11 cellular contexts compared by ENCODE assay signal in the genomic region with DNA sequence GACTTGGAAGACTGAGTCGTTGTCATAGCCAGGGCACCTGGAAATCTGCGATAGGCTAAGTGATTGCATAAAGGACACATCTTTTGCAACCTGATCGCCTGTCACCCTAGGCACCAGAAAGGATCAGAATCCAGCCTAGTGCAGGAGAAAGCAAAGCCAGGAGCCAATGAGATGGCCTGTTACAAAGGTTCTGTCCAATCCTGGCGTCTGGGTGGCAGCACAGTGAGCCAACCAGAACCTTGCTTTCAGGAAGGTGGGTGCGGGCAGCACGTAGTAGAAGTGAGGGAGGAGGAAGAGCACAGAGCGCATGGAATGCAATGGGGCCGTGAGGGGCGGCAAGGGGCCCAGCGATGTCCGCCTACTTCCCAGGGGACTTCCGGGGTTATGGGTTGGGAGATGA.
A peak's percentile ranks its signal among the peaks of the same experiment; 100 is the strongest.
DNase-seq lines count a peak whose midpoint lies in the region; ATAC-seq and TF ChIP-seq lines count a peak whose summit lies in the region.
"Had no signal": no experiment of that assay in that cellular context is flagged by ENCODE, and none has a peak within 500 bp of the region (broad histone marks: within the 10 kb centered on the region; RNA-seq: fewer than 3 reads in every experiment).

No MANE protein-coding gene starts in this region.

- H3K9me3 Mint-ChIP-seq in activated CD4-positive, alpha-beta T cell treated with anti-CD3 and anti-CD28 coated beads, Interleukin-2, amount 10 ng/mL, durations not matched to agents 7 days and 5 days = no peaks in the 10 kb centered on the region
- no peaks in the 10 kb centered on the region for H3K9me3 Mint-ChIP-seq in activated B cell treated with CpG ODN at 0.5 μM for 24 hours
- H3K9me3 Mint-ChIP-seq in memory B cell = no peaks in the 10 kb centered on the region
- H3K9me3 Mint-ChIP-seq in CD14-positive monocyte = peaks cover 0 to 3% (median 0%) of the 10 kb centered on the region in 7 donors
- H3K9me3 Mint-ChIP-seq: activated naive CD8-positive, alpha-beta T cell treated with anti-CD3 and anti-CD28 coated beads, Interleukin-2, amount 10 ng/mL, durations not matched to agents 7 days and 5 days had no signal

- DNase-seq in activated CD4-positive, alpha-beta T cell treated with anti-CD3 and anti-CD28 coated beads, Interleukin-2, amount 10 ng/mL, durations not matched to agents 7 days and 5 days = no peak
- DNase-seq in activated CD4-positive, alpha-beta T cell treated with anti-CD3 and anti-CD28 coated beads for 48 hours = no peak
- no peak for DNase-seq in activated B cell treated with CpG ODN at 0.5 μM for 24 hours
- DNase-seq in memory B cell (ENCODE audit: low spot score in 2 of 2) = no peak
- DNase-seq in SW480 (ENCODE audit: low spot score) = no peak
- DNase-seq in CD14-positive monocyte (ENCODE audit: low spot score) = no peak
- DNase-seq: activated naive CD8-positive, alpha-beta T cell treated with anti-CD3 and anti-CD28 coated beads, Interleukin-2, amount 10 ng/mL, durations not matched to agents 7 days and 5 days; NCI-H1105; NCI-H510A had no signal

- peak; percentile 58 for ATAC-seq in HG02884 (IDR thresholded peaks at IDR 0.05; ENCODE audit: unreplicated experiment)
- ATAC-seq in activated B cell treated with CpG ODN at 0.5 μM for 24 hours (ENCODE audit: low read depth) = peak; percentile 31
- ATAC-seq in memory B cell (ENCODE audit: low read depth) = peak; percentile 76
- ATAC-seq in HG02840 (IDR thresholded peaks at IDR 0.05; ENCODE audit: low FRiP score, unreplicated experiment) = no peak

- peak overlapping the region; percentile 73 for H3K27ac Mint-ChIP-seq in activated CD4-positive, alpha-beta T cell treated with anti-CD3 and anti-CD28 coated beads, Interleukin-2, amount 10 ng/mL, durations not matched to agents 7 days and 5 days
- H3K27ac Mint-ChIP-seq in activated B cell treated with CpG ODN at 0.5 μM for 24 hours (no peak overlapping the region), memory B cell (peak overlapping the region; percentile 69), CD14-positive monocyte (no peak overlapping the region)
- H3K27ac Mint-ChIP-seq: activated naive CD8-positive, alpha-beta T cell treated with anti-CD3 and anti-CD28 coated beads, Interleukin-2, amount 10 ng/mL, durations not matched to agents 7 days and 5 days had no signal

- peaks cover 7% of the 10 kb centered on the region for H3K27me3 Mint-ChIP-seq in activated CD4-positive, alpha-beta T cell treated with anti-CD3 and anti-CD28 coated beads, Interleukin-2, amount 10 ng/mL, durations not matched to agents 7 days and 5 days
- peaks cover 4% of the 10 kb centered on the region for H3K27me3 Mint-ChIP-seq in activated B cell treated with CpG ODN at 0.5 μM for 24 hours
- H3K27me3 Mint-ChIP-seq in memory B cell = peaks cover 11% of the 10 kb centered on the region
- H3K27me3 Mint-ChIP-seq in CD14-positive monocyte (ENCODE audit: low read depth in 3 of 3) = peaks cover 0 to 9% (median 3%) of the 10 kb centered on the region in 3 donors

- CTCF ChIA-PET in activated CD4-positive, alpha-beta T cell treated with anti-CD3 and anti-CD28 coated beads, Interleukin-2, amount 10 ng/mL, durations not matched to agents 7 days and 5 days (lab: Charles Lee) = interaction anchor here (0.7 kb wide), 1 partner anchor 170 kb away, joined by 3 read pairs; no protein-coding TSS in a partner anchor
- CTCF ChIA-PET in activated B cell treated with CpG ODN at 0.5 μM for 24 hours (lab: Charles Lee) = no interaction called here

- H3K4me1 Mint-ChIP-seq in activated CD4-positive, alpha-beta T cell treated with anti-CD3 and anti-CD28 coated beads, Interleukin-2, amount 10 ng/mL, durations not matched to agents 7 days and 5 days = peaks cover 2% of the 10 kb centered on the region
- no peaks in the 10 kb centered on the region for H3K4me1 Mint-ChIP-seq in activated B cell treated with CpG ODN at 0.5 μM for 24 hours
- peaks cover 2% of the 10 kb centered on the region for H3K4me1 Mint-ChIP-seq in memory B cell
- no peaks in the 10 kb centered on the region for H3K4me1 Mint-ChIP-seq in CD14-positive monocyte
- H3K4me1 Mint-ChIP-seq: activated naive CD8-positive, alpha-beta T cell treated with anti-CD3 and anti-CD28 coated beads, Interleukin-2, amount 10 ng/mL, durations not matched to agents 7 days and 5 days had no signal

- intact Hi-C loops in activated B cell treated with CpG ODN at 0.5 μM for 24 hours (cut with micrococcal nuclease) = loop anchor here (10.0 kb wide), 1 partner anchor 1066 kb away; no protein-coding TSS in a partner anchor
- intact Hi-C loops in CD14-positive monocyte (cut with micrococcal nuclease) = no loop called here

- no peak overlapping the region for H3K4me3 Mint-ChIP-seq in activated CD4-positive, alpha-beta T cell treated with anti-CD3 and anti-CD28 coated beads, Interleukin-2, amount 10 ng/mL, durations not matched to agents 7 days and 5 days
- peak overlapping the region; percentile 52 for H3K4me3 Mint-ChIP-seq in activated B cell treated with CpG ODN at 0.5 μM for 24 hours
- peak overlapping the region; percentile 73 for H3K4me3 Mint-ChIP-seq in memory B cell
- H3K4me3 Mint-ChIP-seq in CD14-positive monocyte = no peak overlapping the region
- H3K4me3 Mint-ChIP-seq: activated naive CD8-positive, alpha-beta T cell treated with anti-CD3 and anti-CD28 coated beads, Interleukin-2, amount 10 ng/mL, durations not matched to agents 7 days and 5 days had no signal

- H3K36me3 Mint-ChIP-seq in activated CD4-positive, alpha-beta T cell treated with anti-CD3 and anti-CD28 coated beads, Interleukin-2, amount 10 ng/mL, durations not matched to agents 7 days and 5 days (ENCODE audit: low read depth) = no peaks in the 10 kb centered on the region
- H3K36me3 Mint-ChIP-seq in activated B cell treated with CpG ODN at 0.5 μM for 24 hours (ENCODE audit: low read depth) (no peaks in the 10 kb centered on the region), memory B cell (no peaks in the 10 kb centered on the region), CD14-positive monocyte (no peaks in the 10 kb centered on the region)
- H3K36me3 Mint-ChIP-seq: activated naive CD8-positive, alpha-beta T cell treated with anti-CD3 and anti-CD28 coated beads, Interleukin-2, amount 10 ng/mL, durations not matched to agents 7 days and 5 days had no signal

- no peak for TF ChIP-seq CTCF in activated B cell treated with CpG ODN at 0.5 μM for 24 hours (IDR thresholded peaks at IDR 0.05)
- no peak for TF ChIP-seq CTCF in CD14-positive monocyte (IDR thresholded peaks at IDR 0.05)

- POLR2A ChIA-PET in activated CD4-positive, alpha-beta T cell treated with anti-CD3 and anti-CD28 coated beads, Interleukin-2, amount 10 ng/mL, durations not matched to agents 7 days and 5 days (lab: Charles Lee) = no interaction called here
- POLR2A ChIA-PET in activated B cell treated with CpG ODN at 0.5 μM for 24 hours (lab: Charles Lee) = interaction anchor here (0.7 kb wide), 1 partner anchor 949 kb away, joined by 3 read pairs; a partner anchor contains a TSS

Comparison
In these comparisons a context has a peak if more than half of its experiments do, and no peak if none do; other contexts are left out.
1. H3K27ac Mint-ChIP-seq: peak in activated CD4-positive, alpha-beta T cell treated with anti-CD3 and anti-CD28 coated beads, Interleukin-2, amount 10 ng/mL, durations not matched to agents 7 days and 5 days (single experiment) and memory B cell (single experiment); none in activated B cell treated with CpG ODN at 0.5 μM for 24 hours (single experiment) and CD14-positive monocyte (0 of 7).
2. H3K4me3 Mint-ChIP-seq: peak in activated B cell treated with CpG ODN at 0.5 μM for 24 hours (single experiment) and memory B cell (single experiment); none in activated CD4-positive, alpha-beta T cell treated with anti-CD3 and anti-CD28 coated beads, Interleukin-2, amount 10 ng/mL, durations not matched to agents 7 days and 5 days (single experiment) and CD14-positive monocyte (0 of 2).